13 cellular contexts compared by ENCODE assay signal in genomic region chr20:23778676-23779075, GRCh38. TPM values are rescaled to one million over a fixed set of nuclear protein-coding genes. Genes with fewer than 3 reads are reported as not detected.
"Had no signal": no experiment of that assay in that cellular context is flagged by ENCODE, and none has a peak within 500 bp of the region (broad histone marks: within the 10 kb centered on the region; RNA-seq: fewer than 3 reads in every experiment).

No MANE protein-coding gene starts in this region.

RNA-seq across cellular contexts. Expression of gene CST1, which starts 27.9 kb away (rescaled TPM):
- total RNA-seq: activated CD4-positive, alpha-beta T cell treated with anti-CD3 and anti-CD28 coated beads, Interleukin-2, amount 10 ng/mL, durations not matched to agents 24 days and 14 days; activated CD8-positive, alpha-beta memory T cell treated with anti-CD3 and anti-CD28 coated beads for 36 hours; activated CD8-positive, alpha-beta T cell treated with anti-CD3 and anti-CD28 coated beads for 36 hours; activated naive CD8-positive, alpha-beta T cell treated with anti-CD3 and anti-CD28 coated beads for 36 hours; activated T-cell treated with anti-CD3 and anti-CD28 coated beads, Interleukin-2, amount 50 U/mL, for 72 hours; activated T-helper 17 cell treated with anti-CD3 and anti-CD28 coated beads, Interleukin-2, amount 50 U/mL, for 72 hours; ascending aorta; breast epithelium; cardiac septum; NCI-H460; SJSA1 had no signal
- polyA plus RNA-seq: adipose tissue, SK-N-SH had no signal

RNA-seq across cellular contexts. Expression of gene CST2, which starts 47.9 kb away (rescaled TPM):
- total RNA-seq: activated CD4-positive, alpha-beta T cell treated with anti-CD3 and anti-CD28 coated beads, Interleukin-2, amount 10 ng/mL, durations not matched to agents 24 days and 14 days; activated CD8-positive, alpha-beta memory T cell treated with anti-CD3 and anti-CD28 coated beads for 36 hours; activated CD8-positive, alpha-beta T cell treated with anti-CD3 and anti-CD28 coated beads for 36 hours; activated naive CD8-positive, alpha-beta T cell treated with anti-CD3 and anti-CD28 coated beads for 36 hours; activated T-cell treated with anti-CD3 and anti-CD28 coated beads, Interleukin-2, amount 50 U/mL, for 72 hours; activated T-helper 17 cell treated with anti-CD3 and anti-CD28 coated beads, Interleukin-2, amount 50 U/mL, for 72 hours; ascending aorta; breast epithelium; cardiac septum; NCI-H460; SJSA1 had no signal
- polyA plus RNA-seq: SK-N-SH had no signal
